In the genomic region with DNA sequence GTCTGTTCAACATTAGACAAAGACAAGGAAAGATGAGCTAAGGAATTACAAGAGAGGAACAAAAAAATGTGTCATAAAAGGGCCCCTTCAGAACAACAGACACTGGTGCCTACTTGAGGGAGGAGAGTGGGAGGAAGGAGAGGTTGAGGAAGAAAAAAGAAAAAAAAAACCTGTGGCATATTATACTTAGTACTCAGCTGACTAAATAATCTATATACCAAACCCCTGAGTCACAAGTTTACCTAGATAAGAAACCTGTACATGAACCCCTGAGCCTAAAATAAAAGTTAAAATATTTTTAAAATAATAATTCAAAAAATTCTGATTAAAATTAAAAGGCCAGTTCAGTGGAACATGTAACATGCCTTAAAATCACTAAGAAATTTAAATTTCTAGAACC, we compare ENCODE assay signal across 32 cellular contexts.
DNase-seq lines count a peak whose midpoint lies in the region; ATAC-seq and TF ChIP-seq lines count a peak whose summit lies in the region.
"Had no signal": no experiment of that assay in that cellular context is flagged by ENCODE, and none has a peak within 500 bp of the region (broad histone marks: within the 10 kb centered on the region; RNA-seq: fewer than 3 reads in every experiment).

No MANE protein-coding gene starts in this region.

- CTCF ChIA-PET in MCF 10A (lab: Yijun Ruan, JAX) = interaction anchor here (0.8 to 1.6 kb wide), 3 partner anchors 116 to 277 kb away, joined by 3 to 4 read pairs (median 3); no protein-coding TSS in a partner anchor
- CTCF ChIA-PET in mammary epithelial cell (lab: Charles Lee; ENCODE audit: low non-redundant PET) = interaction anchor here (0.5 to 0.7 kb wide), 2 partner anchors 31 to 786 kb away, joined by 11 to 12 read pairs; no protein-coding TSS in a partner anchor

- in situ Hi-C loops in mammary epithelial cell (cut with MboI; ENCODE audit: low sequenced_read_pairs in 2 of 2) = loop anchor here (25.0 kb wide), 2 partner anchors 272 to 497 kb away; no protein-coding TSS in a partner anchor

- no peaks in the 10 kb centered on the region for H3K9me3 Mint-ChIP-seq in MCF 10A (ENCODE audit: unreplicated experiment)
- H3K9me3 Mint-ChIP-seq in activated T-helper 17 cell treated with anti-CD3 and anti-CD28 coated beads, Interleukin-2, amount 50 U/mL, for 72 hours = no peaks in the 10 kb centered on the region
- H3K9me3 Mint-ChIP-seq: activated T-cell treated with anti-CD3 and anti-CD28 coated beads, Interleukin-2, amount 50 U/mL, for 72 hours; CD4-positive, alpha-beta T cell; stimulated activated naive CD8-positive, alpha-beta T cell treated with anti-CD3 and anti-CD28 coated beads, Interleukin-15, amount 100 ng/mL, for 72 hours had no signal

- H4K20me1 ChIP-seq in mammary epithelial cell (ENCODE audit: insufficient read depth, low read length) = no peaks in the 10 kb centered on the region

- TF ChIP-seq CTCF in MCF 10A (IDR thresholded peaks at IDR 0.05; ENCODE audit: unreplicated experiment) (no peak), mammary epithelial cell (conservative IDR thresholded peaks at IDR 0.05 in 1 of 2, IDR thresholded peaks at IDR 0.05 in 1 of 2; ENCODE audit: extremely low read depth in 1 of 2, insufficient read depth in 1 of 2, low read depth in 1 of 2, low read length in 2 of 2) (no peak), fibroblast of the aortic adventitia (IDR thresholded peaks at IDR 0.05; ENCODE audit: insufficient read depth, low read length) (no peak), testis (IDR thresholded peaks at IDR 0.05) (no peak)

- intact Hi-C loops in MCF 10A (cut with micrococcal nuclease) (no loop called here), mammary epithelial cell (cut with micrococcal nuclease) (loop anchor here (5.0 kb wide), 1 partner anchor 117 kb away; a partner anchor contains a TSS), testis (cut with DNase I; ENCODE audit: low total_unique reads) (no loop called here)

- no peaks in the 10 kb centered on the region for H3K4me1 Mint-ChIP-seq in MCF 10A (ENCODE audit: insufficient read depth, unreplicated experiment)
- H3K4me1 Mint-ChIP-seq in activated T-helper 17 cell treated with anti-CD3 and anti-CD28 coated beads, Interleukin-2, amount 50 U/mL, for 72 hours = peaks cover 4% of the 10 kb centered on the region

- H3K4me3 ChIP-seq in mammary epithelial cell (replicated peaks in 1 of 3; ENCODE audit: insufficient read depth in 1 of 3, low read depth in 2 of 3, low read length in 3 of 3) (no peak overlapping the region), fibroblast of the aortic adventitia (ENCODE audit: low read depth, low read length) (no peak overlapping the region), testis (no peak overlapping the region)
- H3K4me3 ChIP-seq: cardiac muscle cell, colonic mucosa, tibial artery, vagina had no signal

- no TSS peak for BruUV-seq in MCF 10A (replicated peaks; lab: Mats Ljungman, UMichigan)
- BruUV-seq in mammary epithelial cell (replicated peaks; lab: Mats Ljungman, UMichigan) = no TSS peak

- H2AFZ ChIP-seq in mammary epithelial cell (ENCODE audit: low read depth, low read length) = no peak overlapping the region

- no peak for DNase-seq in MCF 10A (ENCODE audit: unreplicated experiment)
- DNase-seq in mammary epithelial cell = no peak
- DNase-seq in fibroblast of the aortic adventitia (ENCODE audit: low read depth) = peak; percentile 33
- DNase-seq in testis = no peak
- no peak for DNase-seq in OCI-M2 (lab: John Stamatoyannopoulos, UW; ENCODE audit: unreplicated experiment)
- no peak for DNase-seq in SK-N-DZ (ENCODE audit: low spot score)
- no peak for DNase-seq in NCI-H146 (lab: John Stamatoyannopoulos, UW)
- DNase-seq: activated CD4-positive, alpha-beta T cell treated with anti-CD3 and anti-CD28 coated beads, Interleukin-2, amount 50 U/mL, for 1 hour; activated CD4-positive, CD25-positive, alpha-beta regulatory T cell; activated naive CD4-positive, alpha-beta T cell; activated T-cell treated with anti-CD3 and anti-CD28 coated beads, Interleukin-2, amount 50 U/mL, for 72 hours; AML-193; amygdala; CD4-positive, alpha-beta T cell; colonic mucosa; effector CD8-positive, alpha-beta T cell; GOT3; Kasumi-1; left ventricle myocardium superior; NCI-H1436 treated with DMSO at 0.1 percent for 48 hours; NCI-H446; NCI-H748 treated with DMSO at 0.1 percent for 48 hours; right cardiac atrium; stimulated activated CD4-positive, alpha-beta T cell treated with anti-CD3 and anti-CD28 coated beads, Interleukin-2, amount 100 ng/mL, for 24 hours; stimulated activated CD8-positive, alpha-beta memory T cell treated with anti-CD3 and anti-CD28 coated beads, Interleukin-4, amount 100 ng/mL, for 48 hours; stimulated activated naive CD8-positive, alpha-beta T cell treated with anti-CD3 and anti-CD28 coated beads, Interleukin-15, amount 100 ng/mL, for 72 hours; tibial artery had no signal

- H3K27me3 ChIP-seq in mammary epithelial cell (ENCODE audit: insufficient read depth, low read length) (no peaks in the 10 kb centered on the region), testis (no peaks in the 10 kb centered on the region)
- H3K27me3 ChIP-seq: cardiac muscle cell, colonic mucosa, tibial artery, vagina had no signal

- H3K36me3 Mint-ChIP-seq in MCF 10A (ENCODE audit: insufficient read depth, unreplicated experiment) = peaks cover 40% of the 10 kb centered on the region
- H3K36me3 Mint-ChIP-seq in activated T-helper 17 cell treated with anti-CD3 and anti-CD28 coated beads, Interleukin-2, amount 50 U/mL, for 72 hours (ENCODE audit: low read depth) = peaks cover 94% of the 10 kb centered on the region

- H3K27ac ChIP-seq in mammary epithelial cell (ENCODE audit: insufficient read depth, low read depth, low read length) (no peak overlapping the region), testis (no peak overlapping the region)
- H3K27ac ChIP-seq: cardiac muscle cell, colonic mucosa, epithelial cell of prostate, tibial artery, vagina had no signal

- peak overlapping the region; percentile 85 for H3K27ac Mint-ChIP-seq in MCF 10A (ENCODE audit: low read depth, unreplicated experiment)
- H3K27ac Mint-ChIP-seq in activated T-helper 17 cell treated with anti-CD3 and anti-CD28 coated beads, Interleukin-2, amount 50 U/mL, for 72 hours = peak overlapping the region; percentile 15
- H3K27ac Mint-ChIP-seq: activated T-cell treated with anti-CD3 and anti-CD28 coated beads, Interleukin-2, amount 50 U/mL, for 72 hours; CD4-positive, alpha-beta T cell; stimulated activated naive CD8-positive, alpha-beta T cell treated with anti-CD3 and anti-CD28 coated beads, Interleukin-15, amount 100 ng/mL, for 72 hours had no signal

- POLR2A ChIA-PET in MCF 10A (lab: Yijun Ruan, JAX) = no interaction called here

- no peak overlapping the region for H3K4me2 ChIP-seq in mammary epithelial cell (ENCODE audit: insufficient read depth, low read depth, low read length)

- no peaks in the 10 kb centered on the region for H3K79me2 ChIP-seq in mammary epithelial cell (ENCODE audit: insufficient read depth, low read length)

- no peak for TF ChIP-seq POLR2A in testis (IDR thresholded peaks at IDR 0.05)

- dilution Hi-C loops in mammary epithelial cell (cut with HindIII; ENCODE audit: low sequenced_read_pairs) = no loop called here

- H3K9me3 ChIP-seq in mammary epithelial cell (replicated peaks; ENCODE audit: insufficient read depth, low read length) (no peaks in the 10 kb centered on the region), testis (no peaks in the 10 kb centered on the region)
- H3K9me3 ChIP-seq: colonic mucosa, tibial artery, vagina had no signal

- no peak overlapping the region for H3K9ac ChIP-seq in mammary epithelial cell (ENCODE audit: insufficient read depth, low read length)

- ATAC-seq in activated T-helper 17 cell treated with anti-CD3 and anti-CD28 coated beads, Interleukin-2, amount 50 U/mL, for 72 hours (replicated peaks) = peak; percentile 21
- ATAC-seq: activated T-cell treated with anti-CD3 and anti-CD28 coated beads, Interleukin-2, amount 50 U/mL, for 72 hours; HepG2; left ventricle myocardium superior; right cardiac atrium; stimulated activated naive CD8-positive, alpha-beta T cell treated with anti-CD3 and anti-CD28 coated beads, Interleukin-15, amount 100 ng/mL, for 72 hours had no signal

- no peaks in the 10 kb centered on the region for H3K27me3 Mint-ChIP-seq in MCF 10A (ENCODE audit: insufficient read depth, unreplicated experiment)
- no peaks in the 10 kb centered on the region for H3K27me3 Mint-ChIP-seq in activated T-helper 17 cell treated with anti-CD3 and anti-CD28 coated beads, Interleukin-2, amount 50 U/mL, for 72 hours
- H3K27me3 Mint-ChIP-seq: CD4-positive, alpha-beta T cell; stimulated activated naive CD8-positive, alpha-beta T cell treated with anti-CD3 and anti-CD28 coated beads, Interleukin-15, amount 100 ng/mL, for 72 hours had no signal

- no peak overlapping the region for H3K4me3 Mint-ChIP-seq in MCF 10A (ENCODE audit: unreplicated experiment)
- no peak overlapping the region for H3K4me3 Mint-ChIP-seq in activated T-helper 17 cell treated with anti-CD3 and anti-CD28 coated beads, Interleukin-2, amount 50 U/mL, for 72 hours
- H3K4me3 Mint-ChIP-seq: activated T-cell treated with anti-CD3 and anti-CD28 coated beads, Interleukin-2, amount 50 U/mL, for 72 hours; CD4-positive, alpha-beta T cell; stimulated activated naive CD8-positive, alpha-beta T cell treated with anti-CD3 and anti-CD28 coated beads, Interleukin-15, amount 100 ng/mL, for 72 hours had no signal

- H3K36me3 ChIP-seq in mammary epithelial cell (ENCODE audit: insufficient read depth, low read length) (peaks cover 15% of the 10 kb centered on the region), testis (ENCODE audit: low read depth, missing control alignments) (no peaks in the 10 kb centered on the region)
- H3K36me3 ChIP-seq: colonic mucosa, vagina had no signal

- H3K4me1 ChIP-seq in mammary epithelial cell (ENCODE audit: insufficient read depth, low read length) (no peaks in the 10 kb centered on the region), testis (peaks cover 6% of the 10 kb centered on the region)
- H3K4me1 ChIP-seq: colonic mucosa, vagina had no signal
